ENCODE assay signal across 19 cellular contexts in genomic region chr1:234573711-234574299, GRCh38. TPM values are rescaled to one million over a fixed set of nuclear protein-coding genes. Genes with fewer than 3 reads are reported as not detected.
A peak's percentile ranks its signal among the peaks of the same experiment; 100 is the strongest.
DNase-seq lines count a peak whose midpoint lies in the region; ATAC-seq, FAIRE-seq and TF ChIP-seq lines count a peak whose summit lies in the region.
"Had no signal": no experiment of that assay in that cellular context is flagged by ENCODE, and none has a peak within 500 bp of the region (broad histone marks: within the 10 kb centered on the region; RNA-seq: fewer than 3 reads in every experiment).

No MANE protein-coding gene starts in this region.

- TF ChIP-seq RAD21 in K562 (CRISPR knock-in tag; conservative IDR thresholded peaks at IDR 0.05 in 1 of 2, IDR thresholded peaks at IDR 0.05 in 1 of 2): no peak

- H3K4me3 Mint-ChIP-seq in activated naive CD8-positive, alpha-beta T cell treated with anti-CD3 and anti-CD28 coated beads, Interleukin-2, amount 10 ng/mL, durations not matched to agents 7 days and 5 days: no peak overlapping the region
- H3K4me3 Mint-ChIP-seq in activated naive CD8-positive, alpha-beta T cell treated with anti-CD3 and anti-CD28 coated beads, Interleukin-2, amount 50 U/mL, for 24 hours: no peak overlapping the region
- H3K4me3 Mint-ChIP-seq in stimulated activated effector memory CD8-positive, alpha-beta T cell treated with anti-CD3 and anti-CD28 coated beads, Interleukin-12 subunit alpha, Interleukin-12 subunit beta, amount 100 ng/mL, for 72 hours: no peak overlapping the region
- H3K4me3 Mint-ChIP-seq: naive thymus-derived CD8-positive, alpha-beta T cell had no signal

- H4K20me1 ChIP-seq in K562 (replicated peaks; ENCODE audit: control insufficient read depth, insufficient read depth, low read length): no peaks in the 10 kb centered on the region

- DNase-seq in activated naive CD8-positive, alpha-beta T cell treated with anti-CD3 and anti-CD28 coated beads, Interleukin-2, amount 10 ng/mL, durations not matched to agents 7 days and 5 days: no peak
- no peak for DNase-seq in activated naive CD8-positive, alpha-beta T cell treated with anti-CD3 and anti-CD28 coated beads, Interleukin-2, amount 50 U/mL, for 24 hours
- DNase-seq in K562 (ENCODE audit: extremely low read depth in 1 of 4, low spot score in 3 of 4) (no peak), left ventricle myocardium superior (no peak), ureter (ENCODE audit: low spot score) (peak; percentile 41)
- DNase-seq in stimulated activated effector memory CD8-positive, alpha-beta T cell treated with anti-CD3 and anti-CD28 coated beads, Interleukin-12 subunit alpha, Interleukin-12 subunit beta, amount 100 ng/mL, for 72 hours (ENCODE audit: low spot score in 2 of 2): no peak
- DNase-seq: ACHN; activated CD4-positive, alpha-beta T cell treated with anti-CD3 and anti-CD28 coated beads, Interleukin-2, amount 50 U/mL, for 48 hours; dermis blood vessel endothelial cell; GF-D8; left lung; MG63; naive thymus-derived CD8-positive, alpha-beta T cell; NCI-H2171; stimulated activated CD4-positive, alpha-beta T cell treated with anti-CD3 and anti-CD28 coated beads, Interleukin-1b, Interleukin-23, amount 100 ng/mL, for 48 hours; testis had no signal

- FAIRE-seq in K562 (lab: Jason Lieb, UNC): no peak

- H2AFZ ChIP-seq in K562 (ENCODE audit: low read depth, low read length): no peak overlapping the region

- no peaks in the 10 kb centered on the region for H3K36me3 ChIP-seq in K562 (ENCODE audit: control insufficient read depth, insufficient read depth, low read length)
- H3K36me3 ChIP-seq: left lung, MG63, SJSA1 had no signal

- intact Hi-C loops in K562 (cut with micrococcal nuclease): no loop called here
- intact Hi-C loops in left ventricle myocardium superior (cut with micrococcal nuclease): no loop called here

- peaks cover 11% of the 10 kb centered on the region for H3K4me1 Mint-ChIP-seq in activated naive CD8-positive, alpha-beta T cell treated with anti-CD3 and anti-CD28 coated beads, Interleukin-2, amount 10 ng/mL, durations not matched to agents 7 days and 5 days
- H3K4me1 Mint-ChIP-seq in activated naive CD8-positive, alpha-beta T cell treated with anti-CD3 and anti-CD28 coated beads, Interleukin-2, amount 50 U/mL, for 24 hours: no peaks in the 10 kb centered on the region
- H3K4me1 Mint-ChIP-seq in stimulated activated effector memory CD8-positive, alpha-beta T cell treated with anti-CD3 and anti-CD28 coated beads, Interleukin-12 subunit alpha, Interleukin-12 subunit beta, amount 100 ng/mL, for 72 hours: no peaks in the 10 kb centered on the region

- CTCF ChIA-PET in K562 (lab: Yijun Ruan, JAX; ENCODE audit: low intra/inter-chr PET ratio): no interaction called here

- H3K79me2 ChIP-seq in K562 (ENCODE audit: control insufficient read depth, insufficient read depth, low read length): no peaks in the 10 kb centered on the region

- no peak for TF ChIP-seq CTCF in K562 (IDR thresholded peaks at IDR 0.05 in 2 of 3, conservative IDR thresholded peaks at IDR 0.05 in 1 of 3; ENCODE audit: insufficient read depth in 2 of 3, low read depth in 1 of 3, low read length in 3 of 3)

- no peaks in the 10 kb centered on the region for H3K9me1 ChIP-seq in K562 (ENCODE audit: control insufficient read depth, insufficient read depth, low read length)

- TF ChIP-seq EP300 in K562 (IDR thresholded peaks at IDR 0.05; ENCODE audit: low read length): no peak

- no peak for TF ChIP-seq POLR2A in K562 (conservative IDR thresholded peaks at IDR 0.05)

- H3K27me3 Mint-ChIP-seq in activated naive CD8-positive, alpha-beta T cell treated with anti-CD3 and anti-CD28 coated beads, Interleukin-2, amount 10 ng/mL, durations not matched to agents 7 days and 5 days: peaks cover 2% of the 10 kb centered on the region
- no peaks in the 10 kb centered on the region for H3K27me3 Mint-ChIP-seq in activated naive CD8-positive, alpha-beta T cell treated with anti-CD3 and anti-CD28 coated beads, Interleukin-2, amount 50 U/mL, for 24 hours

- no peaks in the 10 kb centered on the region for H3K9me3 Mint-ChIP-seq in activated naive CD8-positive, alpha-beta T cell treated with anti-CD3 and anti-CD28 coated beads, Interleukin-2, amount 10 ng/mL, durations not matched to agents 7 days and 5 days
- H3K9me3 Mint-ChIP-seq in activated naive CD8-positive, alpha-beta T cell treated with anti-CD3 and anti-CD28 coated beads, Interleukin-2, amount 50 U/mL, for 24 hours: no peaks in the 10 kb centered on the region
- no peaks in the 10 kb centered on the region for H3K9me3 Mint-ChIP-seq in stimulated activated effector memory CD8-positive, alpha-beta T cell treated with anti-CD3 and anti-CD28 coated beads, Interleukin-12 subunit alpha, Interleukin-12 subunit beta, amount 100 ng/mL, for 72 hours
- H3K9me3 Mint-ChIP-seq: naive thymus-derived CD8-positive, alpha-beta T cell had no signal

- no peak overlapping the region for H3K4me2 ChIP-seq in K562 (ENCODE audit: insufficient read depth, low read length)

- no peak overlapping the region; a peak in 1 of 4 replicates for H3K9ac ChIP-seq in K562 (ENCODE audit: insufficient read depth in 1 of 2, low read depth in 2 of 2, low read length in 2 of 2)

- H3K9me3 ChIP-seq in K562 (replicated peaks; ENCODE audit: control insufficient read depth, insufficient read depth, low read depth, low read length): no peaks in the 10 kb centered on the region
- H3K9me3 ChIP-seq: left lung, MG63, SJSA1, testis had no signal

- 5% methylated on average over 2 of the region's 2 CpGs for WGBS in K562 (ENCODE audit: insufficient coverage, low coverage, missing lambda C conversion rate)

- peak; percentile 45 for ATAC-seq in activated naive CD8-positive, alpha-beta T cell treated with anti-CD3 and anti-CD28 coated beads, Interleukin-2, amount 10 ng/mL, durations not matched to agents 7 days and 5 days (ENCODE audit: low read depth)
- ATAC-seq in activated naive CD8-positive, alpha-beta T cell treated with anti-CD3 and anti-CD28 coated beads, Interleukin-2, amount 50 U/mL, for 24 hours: no peak
- ATAC-seq in K562: peak; percentile 39; the same call in 2 of the 3 replicates
- peak; percentile 40 for ATAC-seq in left ventricle myocardium superior
- ATAC-seq in GM18858 (IDR thresholded peaks at IDR 0.05; ENCODE audit: unreplicated experiment): no peak
- ATAC-seq in stimulated activated effector memory CD8-positive, alpha-beta T cell treated with anti-CD3 and anti-CD28 coated beads, Interleukin-12 subunit alpha, Interleukin-12 subunit beta, amount 100 ng/mL, for 72 hours: no peak
- ATAC-seq in GM19351 (IDR thresholded peaks at IDR 0.05; ENCODE audit: unreplicated experiment): no peak
- ATAC-seq: left lung had no signal

- POLR2A ChIA-PET in activated naive CD8-positive, alpha-beta T cell treated with anti-CD3 and anti-CD28 coated beads, Interleukin-2, amount 10 ng/mL, durations not matched to agents 7 days and 5 days (lab: Charles Lee): no interaction called here
- POLR2A ChIA-PET in K562 (lab: Yijun Ruan, JAX): interaction anchor here (1.3 to 1.8 kb wide), 2 partner anchors 13 to 17 kb away, joined by 4 read pairs; no protein-coding TSS in a partner anchor

- in situ Hi-C loops in K562 (cut with MboI): no loop called here

- no peaks in the 10 kb centered on the region for H3K36me3 Mint-ChIP-seq in activated naive CD8-positive, alpha-beta T cell treated with anti-CD3 and anti-CD28 coated beads, Interleukin-2, amount 10 ng/mL, durations not matched to agents 7 days and 5 days
- H3K36me3 Mint-ChIP-seq in activated naive CD8-positive, alpha-beta T cell treated with anti-CD3 and anti-CD28 coated beads, Interleukin-2, amount 50 U/mL, for 24 hours (ENCODE audit: low read depth): no peaks in the 10 kb centered on the region
- H3K36me3 Mint-ChIP-seq in stimulated activated effector memory CD8-positive, alpha-beta T cell treated with anti-CD3 and anti-CD28 coated beads, Interleukin-12 subunit alpha, Interleukin-12 subunit beta, amount 100 ng/mL, for 72 hours: no peaks in the 10 kb centered on the region
- H3K36me3 Mint-ChIP-seq: naive thymus-derived CD8-positive, alpha-beta T cell had no signal

- no TSS peak for BruUV-seq in K562 (replicated peaks; lab: Mats Ljungman, UMichigan)

- H3K4me3 ChIP-seq in K562: no peak overlapping the region
- H3K4me3 ChIP-seq: left lung, MG63, SJSA1, testis had no signal

- no peak overlapping the region for H3K27ac Mint-ChIP-seq in activated naive CD8-positive, alpha-beta T cell treated with anti-CD3 and anti-CD28 coated beads, Interleukin-2, amount 10 ng/mL, durations not matched to agents 7 days and 5 days
- H3K27ac Mint-ChIP-seq in activated naive CD8-positive, alpha-beta T cell treated with anti-CD3 and anti-CD28 coated beads, Interleukin-2, amount 50 U/mL, for 24 hours: no peak overlapping the region
- H3K27ac Mint-ChIP-seq in stimulated activated effector memory CD8-positive, alpha-beta T cell treated with anti-CD3 and anti-CD28 coated beads, Interleukin-12 subunit alpha, Interleukin-12 subunit beta, amount 100 ng/mL, for 72 hours: no peak overlapping the region
- H3K27ac Mint-ChIP-seq: naive thymus-derived CD8-positive, alpha-beta T cell had no signal

- peaks cover 0 to 2% of the 10 kb centered on the region in 2 experiments; a peak in 1 of 5 replicates for H3K4me1 ChIP-seq in K562 (replicated peaks in 1 of 2; ENCODE audit: control insufficient read depth in 2 of 2, insufficient read depth in 2 of 2, low read length in 2 of 2)
- H3K4me1 ChIP-seq: SJSA1, testis had no signal

- no peaks in the 10 kb centered on the region for H3K27me3 ChIP-seq in K562 (ENCODE audit: control insufficient read depth in 2 of 2, insufficient read depth in 2 of 2, low read length in 2 of 2)
- H3K27me3 ChIP-seq: left lung, MG63, SJSA1, testis had no signal

- no peak overlapping the region for H3K27ac ChIP-seq in K562 (ENCODE audit: extremely low read depth, low read depth, low read length)
- H3K27ac ChIP-seq: left lung, SJSA1, testis had no signal

RNA-seq across cellular contexts. Expression of gene IRF2BP2, which starts 36.2 kb away (rescaled TPM):
- total RNA-seq in activated naive CD8-positive, alpha-beta T cell treated with anti-CD3 and anti-CD28 coated beads, Interleukin-2, amount 10 ng/mL, durations not matched to agents 7 days and 5 days: 100 to 1,000 TPM; 116 to 118 TPM
- total RNA-seq in K562 (2011; cell fraction: chromatin; rRNA removed; ENCODE audit: low replicate concordance): 23.6 and 29.2 TPM in 2 replicates
- 17.0 and 26.0 TPM in 2 replicates for total RNA-seq in K562 (2011; cell fraction: nucleolus; rRNA removed)
- total RNA-seq in K562 (2011; cell fraction: nucleoplasm; rRNA removed): 17.2 and 26.8 TPM in 2 replicates
- total RNA-seq in K562 (2014; rRNA removed): 24.4 and 38.8 TPM in 2 replicates
- total RNA-seq in K562 (2014; rRNA removed; fragmentation: Illumina TruSeq; extraction: Trizol): 18.4 and 22.1 TPM in 2 replicates
- 35.3 and 39.1 TPM in 2 replicates for total RNA-seq in K562 (2015; rRNA removed; fragmentation: Illumina TruSeq; extraction: Trizol)
- total RNA-seq in K562 (2021): 68.4 and 68.6 TPM in 2 replicates
- 7.7 and 18.0 TPM in 2 replicates for polyA plus RNA-seq in K562 (2011; rRNA removed)
- 12.4 and 22.0 TPM in 2 replicates for polyA plus RNA-seq in K562 (2011; cell fraction: cytosol; rRNA removed)
- 73.6 and 97.0 TPM in 2 replicates for polyA plus RNA-seq in K562 (2011; cell fraction: nucleus; rRNA removed)
- polyA plus RNA-seq in K562 (2012): 38.3 and 116 TPM in 2 replicates
- 47.0 and 60.0 TPM in 2 replicates for polyA plus RNA-seq in K562 (2014; fragmentation: Illumina TruSeq; extraction: Trizol)
- 10 to 100 TPM; 11.4 to 18.2 TPM for polyA plus RNA-seq in K562 (2014; fragmentation: Nextera tagmentation; extraction: Ambion mirVana)
- polyA plus RNA-seq in K562 (2014; rRNA removed): 19.0 and 30.4 TPM in 2 replicates
- polyA minus RNA-seq in K562 (2011; rRNA and poly(A)+ RNA removed): 10.8 and 16.9 TPM in 2 replicates
- polyA minus RNA-seq in K562 (2011; cell fraction: cytosol; rRNA and poly(A)+ RNA removed): 43.5 and 61.6 TPM in 2 replicates
- polyA minus RNA-seq in K562 (2011; cell fraction: nucleus; rRNA and poly(A)+ RNA removed): 22.5 and 41.3 TPM in 2 replicates
- 124 TPM for total RNA-seq in left ventricle myocardium superior
- total RNA-seq in ureter: 118 TPM

Comparison
In these comparisons a context has a peak if more than half of its experiments do, and no peak if none do; other contexts are left out.
1. ATAC-seq: peak in activated naive CD8-positive, alpha-beta T cell treated with anti-CD3 and anti-CD28 coated beads, Interleukin-2, amount 10 ng/mL, durations not matched to agents 7 days and 5 days (single experiment), K562 (single experiment) and left ventricle myocardium superior (single experiment); none in activated naive CD8-positive, alpha-beta T cell treated with anti-CD3 and anti-CD28 coated beads, Interleukin-2, amount 50 U/mL, for 24 hours (single experiment), GM18858 (single experiment), stimulated activated effector memory CD8-positive, alpha-beta T cell treated with anti-CD3 and anti-CD28 coated beads, Interleukin-12 subunit alpha, Interleukin-12 subunit beta, amount 100 ng/mL, for 72 hours (single experiment) and GM19351 (single experiment).